Comparison of ENCODE assay signal across 17 cellular contexts in genomic region chr10:118900617-118901016, GRCh38.
DNase-seq lines count a peak whose midpoint lies in the region; TF ChIP-seq lines count a peak whose summit lies in the region.
"Had no signal": no experiment of that assay in that cellular context is flagged by ENCODE, and none has a peak within 500 bp of the region (broad histone marks: within the 10 kb centered on the region; RNA-seq: fewer than 3 reads in every experiment).

No MANE protein-coding gene starts in this region.

- H3K36me3 ChIP-seq in H7 (replicated peaks; ENCODE audit: control insufficient read depth, insufficient read depth, low read length) (no peaks in the 10 kb centered on the region), ectodermal cell (ENCODE audit: control insufficient read depth, insufficient read depth, low read length) (no peaks in the 10 kb centered on the region), mesendoderm (ENCODE audit: control insufficient read depth, insufficient read depth, low read length) (no peaks in the 10 kb centered on the region)
- H3K36me3 ChIP-seq: BE2C had no signal

- no peaks in the 10 kb centered on the region for H3K36me3 Mint-ChIP-seq in activated naive CD8-positive, alpha-beta T cell treated with anti-CD3 and anti-CD28 coated beads for 36 hours
- no peaks in the 10 kb centered on the region for H3K36me3 Mint-ChIP-seq in HFFc6 (ENCODE audit: low read depth)
- H3K36me3 Mint-ChIP-seq: CD4-positive, CD25-positive, alpha-beta regulatory T cell had no signal

- H3K23ac ChIP-seq in mesendoderm (ENCODE audit: low read length) = no peak overlapping the region

- H2AK5ac ChIP-seq in mesendoderm (ENCODE audit: low read length) = no peak overlapping the region

- H4K5ac ChIP-seq in mesendoderm (ENCODE audit: low read length) = no peak overlapping the region

- DNase-seq in AG08395 (ENCODE audit: low spot score) (peak; percentile 0), H7 (peak; percentile 53), mesendoderm (peak; percentile 9), CD1c-positive myeloid dendritic cell (ENCODE audit: extremely low spot score) (no peak), ureter (ENCODE audit: low spot score) (no peak), HFFc6 (no peak)
- no peak for DNase-seq in activated naive CD8-positive, alpha-beta T cell treated with anti-CD3 and anti-CD28 coated beads for 36 hours
- DNase-seq: BE2C; CD4-positive, CD25-positive, alpha-beta regulatory T cell; DMS79; KG1; NCI-H1092 treated with DMSO at 0.1 percent for 48 hours; NCI-H1436 treated with DMSO at 0.1 percent for 48 hours; NCI-H2171 treated with DMSO at 0.1 percent for 48 hours; NCI-H524 treated with DMSO at 0.1 percent for 48 hours; OCI-M1 had no signal

- no peak for TF ChIP-seq CTCF in HFFc6 (IDR thresholded peaks at IDR 0.05)

- H3K27me3 ChIP-seq in H7 (ENCODE audit: control insufficient read depth, insufficient read depth, low read length) (no peaks in the 10 kb centered on the region), ectodermal cell (ENCODE audit: control insufficient read depth, insufficient read depth, low read length, poor library complexity, severe bottlenecking) (no peaks in the 10 kb centered on the region), mesendoderm (ENCODE audit: insufficient read depth, low read length, poor library complexity) (no peaks in the 10 kb centered on the region)
- H3K27me3 ChIP-seq: BE2C had no signal

- no peak overlapping the region for H3K9ac ChIP-seq in mesendoderm (ENCODE audit: low read length)

- no peak overlapping the region for H3K4me2 ChIP-seq in mesendoderm (ENCODE audit: low read length)

- H2BK15ac ChIP-seq in mesendoderm (replicated peaks; ENCODE audit: low read depth) = no peak overlapping the region

- no peak overlapping the region for H2BK5ac ChIP-seq in mesendoderm (ENCODE audit: low read length)

- H3K4me1 ChIP-seq in ectodermal cell (ENCODE audit: control insufficient read depth, insufficient read depth, low read length) = peaks cover 14% of the 10 kb centered on the region
- no peaks in the 10 kb centered on the region for H3K4me1 ChIP-seq in mesendoderm (ENCODE audit: control insufficient read depth, low read depth, low read length)
- H3K4me1 ChIP-seq: BE2C had no signal

- H4K8ac ChIP-seq in mesendoderm (ENCODE audit: low read depth, low read length) = no peak overlapping the region

- no peaks in the 10 kb centered on the region for H3K79me1 ChIP-seq in mesendoderm (ENCODE audit: low read length)

- H3K27ac ChIP-seq in ectodermal cell (ENCODE audit: insufficient read depth, low read depth, low read length, poor library complexity, severe bottlenecking) (peak overlapping the region; percentile 36), mesendoderm (ENCODE audit: low read depth, low read length) (no peak overlapping the region)

- H3K27ac Mint-ChIP-seq in activated naive CD8-positive, alpha-beta T cell treated with anti-CD3 and anti-CD28 coated beads for 36 hours = no peak overlapping the region
- no peak overlapping the region for H3K27ac Mint-ChIP-seq in HFFc6
- H3K27ac Mint-ChIP-seq: CD4-positive, CD25-positive, alpha-beta regulatory T cell had no signal

- no peak overlapping the region for H3K4ac ChIP-seq in mesendoderm (ENCODE audit: low read depth, low read length)

- no peak overlapping the region for H3K4me3 Mint-ChIP-seq in activated naive CD8-positive, alpha-beta T cell treated with anti-CD3 and anti-CD28 coated beads for 36 hours
- H3K4me3 Mint-ChIP-seq in HFFc6 = no peak overlapping the region
- H3K4me3 Mint-ChIP-seq: CD4-positive, CD25-positive, alpha-beta regulatory T cell had no signal

- H3K4me3 ChIP-seq in H7 (ENCODE audit: insufficient read depth, low read depth, low read length) = no peak overlapping the region
- no peak overlapping the region for H3K4me3 ChIP-seq in ectodermal cell (ENCODE audit: insufficient read depth, low read depth, low read length)
- no peak overlapping the region for H3K4me3 ChIP-seq in mesendoderm (ENCODE audit: low read length)

- H3K9me3 ChIP-seq in ectodermal cell (ENCODE audit: control insufficient read depth, low read length) = no peaks in the 10 kb centered on the region
- H3K9me3 ChIP-seq: BE2C had no signal

- H3K9me3 Mint-ChIP-seq in activated naive CD8-positive, alpha-beta T cell treated with anti-CD3 and anti-CD28 coated beads for 36 hours = no peaks in the 10 kb centered on the region
- no peaks in the 10 kb centered on the region for H3K9me3 Mint-ChIP-seq in HFFc6

- no peaks in the 10 kb centered on the region for H3K79me2 ChIP-seq in mesendoderm (ENCODE audit: control insufficient read depth, insufficient read depth, low read length)

- no peak overlapping the region for H3K56ac ChIP-seq in mesendoderm (ENCODE audit: low read length)

- no peak overlapping the region for H2BK120ac ChIP-seq in mesendoderm (ENCODE audit: low read depth, low read length)

- H3K27me3 Mint-ChIP-seq in activated naive CD8-positive, alpha-beta T cell treated with anti-CD3 and anti-CD28 coated beads for 36 hours = peaks cover 12% of the 10 kb centered on the region
- H3K27me3 Mint-ChIP-seq in HFFc6 (ENCODE audit: insufficient read depth) = peaks cover 9% of the 10 kb centered on the region; the same call in 1 of the 2 replicates

- no peaks in the 10 kb centered on the region for H3K4me1 Mint-ChIP-seq in activated naive CD8-positive, alpha-beta T cell treated with anti-CD3 and anti-CD28 coated beads for 36 hours
- no peaks in the 10 kb centered on the region for H3K4me1 Mint-ChIP-seq in HFFc6 (ENCODE audit: low read depth)
- H3K4me1 Mint-ChIP-seq: CD4-positive, CD25-positive, alpha-beta regulatory T cell had no signal

- 67 to 69% methylated on average over 9 of the region's 9 CpGs for WGBS in ectodermal cell, 2 experiments
- WGBS in mesendoderm (ENCODE audit: extremely low coverage, insufficient coverage, low lambda C conversion rate) = no CpG with 5 or more reads among the region's 9 CpGs

- H3K18ac ChIP-seq in mesendoderm (ENCODE audit: low read length) = no peak overlapping the region

Comparison
In these comparisons a context has a peak if more than half of its experiments do, and no peak if none do; other contexts are left out.
1. DNase-seq: peak in AG08395 (single experiment), H7 (single experiment) and mesendoderm (single experiment); none in CD1c-positive myeloid dendritic cell (single experiment), ureter (single experiment), activated naive CD8-positive, alpha-beta T cell treated with anti-CD3 and anti-CD28 coated beads for 36 hours (single experiment) and HFFc6 (single experiment).